In the genomic region with DNA sequence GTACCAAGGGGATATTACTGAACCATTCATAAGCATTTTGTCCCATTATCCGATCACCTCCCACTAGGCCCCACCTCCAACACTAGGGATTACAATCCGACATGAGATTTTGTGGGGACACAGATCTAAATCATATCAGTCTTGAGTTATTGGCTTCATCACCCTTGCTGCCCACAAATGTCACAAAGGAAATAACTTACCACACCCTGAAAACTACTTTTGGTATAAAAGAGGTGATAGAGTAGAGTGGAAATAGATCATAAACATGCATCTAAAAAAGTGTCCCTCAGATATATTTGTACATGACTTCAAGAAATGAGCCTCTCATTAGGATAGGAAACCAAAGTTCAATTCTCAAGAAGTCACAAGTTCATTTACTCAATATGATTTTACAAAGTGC, we compare ENCODE assay signal across 24 cellular contexts. TPM values are rescaled to one million over a fixed set of nuclear protein-coding genes. Genes with fewer than 3 reads are reported as not detected.
DNase-seq lines count a peak whose midpoint lies in the region; ATAC-seq, FAIRE-seq and TF ChIP-seq lines count a peak whose summit lies in the region.
"Had no signal": no experiment of that assay in that cellular context is flagged by ENCODE, and none has a peak within 500 bp of the region (broad histone marks: within the 10 kb centered on the region; RNA-seq: fewer than 3 reads in every experiment).

No MANE protein-coding gene starts in this region.

- H3K27ac Mint-ChIP-seq in activated CD8-positive, alpha-beta T cell treated with anti-CD3 and anti-CD28 coated beads for 36 hours = peak overlapping the region; percentile 73
- no peak overlapping the region for H3K27ac Mint-ChIP-seq in activated CD8-positive, alpha-beta T cell treated with anti-CD3 and anti-CD28 coated beads, Interleukin-2, amount 10 ng/mL, durations not matched to agents 7 days and 5 days
- H3K27ac Mint-ChIP-seq in T-cell = peak overlapping the region; percentile 62 to 63
- no peak overlapping the region for H3K27ac Mint-ChIP-seq in naive thymus-derived CD4-positive, alpha-beta T cell
- no peak overlapping the region for H3K27ac Mint-ChIP-seq in activated CD4-positive, alpha-beta T cell treated with anti-CD3 and anti-CD28 coated beads, Interleukin-2, amount 10 ng/mL, durations not matched to agents 7 days and 5 days
- H3K27ac Mint-ChIP-seq: GM23338 had no signal

- no peak for ATAC-seq in activated CD8-positive, alpha-beta T cell treated with anti-CD3 and anti-CD28 coated beads for 36 hours
- no peak for ATAC-seq in activated CD8-positive, alpha-beta T cell treated with anti-CD3 and anti-CD28 coated beads, Interleukin-2, amount 10 ng/mL, durations not matched to agents 7 days and 5 days
- peak in 1 of 4 experiments; percentile 60 for ATAC-seq in T-cell (replicated peaks in 1 of 4)
- peak; percentile 64 for ATAC-seq in naive thymus-derived CD4-positive, alpha-beta T cell
- ATAC-seq: GM23338, K562, Right ventricle myocardium inferior had no signal

- H3K4me1 Mint-ChIP-seq in activated CD8-positive, alpha-beta T cell treated with anti-CD3 and anti-CD28 coated beads for 36 hours (ENCODE audit: low read depth) = peaks cover 24% of the 10 kb centered on the region
- peaks cover 3% of the 10 kb centered on the region for H3K4me1 Mint-ChIP-seq in activated CD8-positive, alpha-beta T cell treated with anti-CD3 and anti-CD28 coated beads, Interleukin-2, amount 10 ng/mL, durations not matched to agents 7 days and 5 days (ENCODE audit: low read depth)
- peaks cover 19 to 37% (median 20%) of the 10 kb centered on the region in 3 donors for H3K4me1 Mint-ChIP-seq in T-cell
- peaks cover 0 to 36% (median 0%) of the 10 kb centered on the region in 7 donors for H3K4me1 Mint-ChIP-seq in naive thymus-derived CD4-positive, alpha-beta T cell
- no peaks in the 10 kb centered on the region for H3K4me1 Mint-ChIP-seq in activated CD4-positive, alpha-beta T cell treated with anti-CD3 and anti-CD28 coated beads, Interleukin-2, amount 10 ng/mL, durations not matched to agents 7 days and 5 days
- H3K4me1 Mint-ChIP-seq: GM23338 had no signal

- H3K36me3 Mint-ChIP-seq in activated CD8-positive, alpha-beta T cell treated with anti-CD3 and anti-CD28 coated beads for 36 hours (ENCODE audit: low read depth) = no peaks in the 10 kb centered on the region
- H3K36me3 Mint-ChIP-seq in activated CD8-positive, alpha-beta T cell treated with anti-CD3 and anti-CD28 coated beads, Interleukin-2, amount 10 ng/mL, durations not matched to agents 7 days and 5 days (ENCODE audit: low read depth) = peaks cover 5% of the 10 kb centered on the region
- H3K36me3 Mint-ChIP-seq in T-cell = no peaks in the 10 kb centered on the region
- H3K36me3 Mint-ChIP-seq in naive thymus-derived CD4-positive, alpha-beta T cell = peaks cover 0 to 5% (median 0%) of the 10 kb centered on the region in 5 donors
- peaks cover 3% of the 10 kb centered on the region for H3K36me3 Mint-ChIP-seq in activated CD4-positive, alpha-beta T cell treated with anti-CD3 and anti-CD28 coated beads, Interleukin-2, amount 10 ng/mL, durations not matched to agents 7 days and 5 days (ENCODE audit: low read depth)

- intact Hi-C loops in activated CD8-positive, alpha-beta T cell treated with anti-CD3 and anti-CD28 coated beads for 36 hours (cut with micrococcal nuclease) = no loop called here
- intact Hi-C loops in naive thymus-derived CD4-positive, alpha-beta T cell (cut with micrococcal nuclease) = no loop called here

- H3K27me3 ChIP-seq in naive thymus-derived CD4-positive, alpha-beta T cell (ENCODE audit: control insufficient read depth in 2 of 2, insufficient read depth in 2 of 2, low read length in 2 of 2) = no peaks in the 10 kb centered on the region
- H3K27me3 ChIP-seq: SJSA1 had no signal

- H3K36me3 ChIP-seq in naive thymus-derived CD4-positive, alpha-beta T cell (ENCODE audit: control insufficient read depth in 2 of 3, insufficient read depth in 3 of 3, low read length in 3 of 3) = no peaks in the 10 kb centered on the region
- H3K36me3 ChIP-seq: MG63, SJSA1 had no signal

- H3K4me3 Mint-ChIP-seq in activated CD8-positive, alpha-beta T cell treated with anti-CD3 and anti-CD28 coated beads for 36 hours = no peak overlapping the region
- no peak overlapping the region for H3K4me3 Mint-ChIP-seq in activated CD8-positive, alpha-beta T cell treated with anti-CD3 and anti-CD28 coated beads, Interleukin-2, amount 10 ng/mL, durations not matched to agents 7 days and 5 days
- H3K4me3 Mint-ChIP-seq in T-cell = no peak overlapping the region
- no peak overlapping the region for H3K4me3 Mint-ChIP-seq in naive thymus-derived CD4-positive, alpha-beta T cell
- no peak overlapping the region for H3K4me3 Mint-ChIP-seq in activated CD4-positive, alpha-beta T cell treated with anti-CD3 and anti-CD28 coated beads, Interleukin-2, amount 10 ng/mL, durations not matched to agents 7 days and 5 days
- H3K4me3 Mint-ChIP-seq: GM23338 had no signal

- CTCF ChIA-PET in activated CD8-positive, alpha-beta T cell treated with anti-CD3 and anti-CD28 coated beads for 36 hours (lab: Charles Lee) = no interaction called here
- CTCF ChIA-PET in activated CD8-positive, alpha-beta T cell treated with anti-CD3 and anti-CD28 coated beads, Interleukin-2, amount 10 ng/mL, durations not matched to agents 7 days and 5 days (lab: Charles Lee) = no interaction called here
- CTCF ChIA-PET in T-cell (lab: Charles Lee) = no interaction called here
- CTCF ChIA-PET in naive thymus-derived CD4-positive, alpha-beta T cell (lab: Charles Lee) = no interaction called here
- CTCF ChIA-PET in activated CD4-positive, alpha-beta T cell treated with anti-CD3 and anti-CD28 coated beads, Interleukin-2, amount 10 ng/mL, durations not matched to agents 7 days and 5 days (lab: Charles Lee) = no interaction called here

- H3K27ac ChIP-seq in naive thymus-derived CD4-positive, alpha-beta T cell (ENCODE audit: low read depth, low read length) = no peak overlapping the region
- H3K27ac ChIP-seq: C4-2B, SJSA1 had no signal

- peaks cover 0 to 28% of the 10 kb centered on the region in 2 donors for H3K4me1 ChIP-seq in naive thymus-derived CD4-positive, alpha-beta T cell (ENCODE audit: control insufficient read depth in 2 of 2, insufficient read depth in 2 of 2, low read length in 2 of 2)
- H3K4me1 ChIP-seq: SJSA1 had no signal

- no peak for TF ChIP-seq POLR2A in GM12892 (IDR thresholded peaks at IDR 0.05; ENCODE audit: low read depth, low read length)

- H3K4me3 ChIP-seq in naive thymus-derived CD4-positive, alpha-beta T cell (ENCODE audit: low read length) = no peak overlapping the region
- H3K4me3 ChIP-seq: GM23338, K562, MG63, SJSA1 had no signal

- POLR2A ChIA-PET in activated CD8-positive, alpha-beta T cell treated with anti-CD3 and anti-CD28 coated beads for 36 hours (lab: Charles Lee) = no interaction called here
- POLR2A ChIA-PET in activated CD8-positive, alpha-beta T cell treated with anti-CD3 and anti-CD28 coated beads, Interleukin-2, amount 10 ng/mL, durations not matched to agents 7 days and 5 days (lab: Charles Lee) = no interaction called here
- POLR2A ChIA-PET in T-cell (lab: Charles Lee) = interaction anchor here in 1 of 2 donors (0.6 kb wide), 1 partner anchor 12 kb away, joined by 3 read pairs; no protein-coding TSS in a partner anchor
- POLR2A ChIA-PET in naive thymus-derived CD4-positive, alpha-beta T cell (lab: Charles Lee) = no interaction called here
- POLR2A ChIA-PET in activated CD4-positive, alpha-beta T cell treated with anti-CD3 and anti-CD28 coated beads, Interleukin-2, amount 10 ng/mL, durations not matched to agents 7 days and 5 days (lab: Charles Lee) = no interaction called here

- peaks cover 7% of the 10 kb centered on the region for H3K9me3 Mint-ChIP-seq in activated CD8-positive, alpha-beta T cell treated with anti-CD3 and anti-CD28 coated beads for 36 hours
- H3K9me3 Mint-ChIP-seq in activated CD8-positive, alpha-beta T cell treated with anti-CD3 and anti-CD28 coated beads, Interleukin-2, amount 10 ng/mL, durations not matched to agents 7 days and 5 days (ENCODE audit: insufficient read depth) = peaks cover 3% of the 10 kb centered on the region
- peaks cover 5 to 15% (median 9%) of the 10 kb centered on the region in 3 donors for H3K9me3 Mint-ChIP-seq in T-cell
- H3K9me3 Mint-ChIP-seq in naive thymus-derived CD4-positive, alpha-beta T cell = peaks cover 3 to 25% (median 13%) of the 10 kb centered on the region in 11 donors
- H3K9me3 Mint-ChIP-seq in activated CD4-positive, alpha-beta T cell treated with anti-CD3 and anti-CD28 coated beads, Interleukin-2, amount 10 ng/mL, durations not matched to agents 7 days and 5 days = peaks cover 18% of the 10 kb centered on the region

- no peak for FAIRE-seq in GM12892 (lab: Jason Lieb, UNC)
- FAIRE-seq: K562, RCC 7860 had no signal

- TF ChIP-seq CTCF in activated CD8-positive, alpha-beta T cell treated with anti-CD3 and anti-CD28 coated beads for 36 hours (IDR thresholded peaks at IDR 0.05) = no peak

- H3K27me3 Mint-ChIP-seq in activated CD8-positive, alpha-beta T cell treated with anti-CD3 and anti-CD28 coated beads for 36 hours = no peaks in the 10 kb centered on the region
- H3K27me3 Mint-ChIP-seq in activated CD8-positive, alpha-beta T cell treated with anti-CD3 and anti-CD28 coated beads, Interleukin-2, amount 10 ng/mL, durations not matched to agents 7 days and 5 days (ENCODE audit: low read depth) = peaks cover 3% of the 10 kb centered on the region
- H3K27me3 Mint-ChIP-seq in T-cell = peaks cover 0 to 10% of the 10 kb centered on the region in 2 donors
- peaks cover 0 to 19% (median 9%) of the 10 kb centered on the region in 5 donors for H3K27me3 Mint-ChIP-seq in naive thymus-derived CD4-positive, alpha-beta T cell
- H3K27me3 Mint-ChIP-seq in activated CD4-positive, alpha-beta T cell treated with anti-CD3 and anti-CD28 coated beads, Interleukin-2, amount 10 ng/mL, durations not matched to agents 7 days and 5 days = no peaks in the 10 kb centered on the region

- DNase-seq in activated CD8-positive, alpha-beta T cell treated with anti-CD3 and anti-CD28 coated beads for 36 hours = no peak
- no peak for DNase-seq in activated CD8-positive, alpha-beta T cell treated with anti-CD3 and anti-CD28 coated beads, Interleukin-2, amount 10 ng/mL, durations not matched to agents 7 days and 5 days
- peak in 2 of 34 experiments; percentile 3 to 13 for DNase-seq in T-cell
- DNase-seq in naive thymus-derived CD4-positive, alpha-beta T cell = no peak
- DNase-seq in GM12892 (ENCODE audit: insufficient read length) = no peak
- DNase-seq in activated CD4-positive, alpha-beta T cell treated with anti-CD3 and anti-CD28 coated beads, Interleukin-2, amount 10 ng/mL, durations not matched to agents 7 days and 5 days = no peak
- no peak for DNase-seq in activated CD4-positive, alpha-beta T cell treated with anti-CD3 and anti-CD28 coated beads, Interleukin-2, amount 50 U/mL, for 1 hour
- DNase-seq: 8988T, AML-193, HCEC 1CT, MG63, NCI-H1417, NCI-H1694 treated with DMSO at 0.1 percent for 48 hours, NCI-H2081 treated with DMSO at 0.1 percent for 48 hours, NCI-H2171 treated with DMSO at 0.1 percent for 48 hours, NCI-H526, OCI-M1 had no signal

- peaks cover 0 to 9% (median 0%) of the 10 kb centered on the region in 3 experiments for H3K9me3 ChIP-seq in naive thymus-derived CD4-positive, alpha-beta T cell (ENCODE audit: control insufficient read depth in 2 of 3, low read length in 3 of 3)
- H3K9me3 ChIP-seq: MG63, SJSA1 had no signal

RNA-seq across cellular contexts. Expression of a gene that starts 22.6 kb away (rescaled TPM):
- 1 to 10 TPM; 5.7 to 6.4 TPM for total RNA-seq in activated CD8-positive, alpha-beta T cell treated with anti-CD3 and anti-CD28 coated beads for 36 hours
- total RNA-seq in activated CD8-positive, alpha-beta T cell treated with anti-CD3 and anti-CD28 coated beads, Interleukin-2, amount 10 ng/mL, durations not matched to agents 7 days and 5 days = under 1 TPM; 0.37 to 0.42 TPM
- 10 to 100 TPM in 2 of 5 donors, 1 to 10 TPM in 3; 6.5 to 35.9 (median 9.3) TPM for total RNA-seq in T-cell
- 10 to 100 TPM in 1 of 5 experiments, 1 to 10 TPM in 3, not detected in 1; 1.1 to 20.3 (median 1.7) TPM for total RNA-seq in naive thymus-derived CD4-positive, alpha-beta T cell
- polyA plus RNA-seq in naive thymus-derived CD4-positive, alpha-beta T cell = 1 to 10 TPM in 1 of 2 donors, under 1 TPM in 1; 0.44 to 1.4 TPM
- polyA plus RNA-seq in GM12892 (2012; ENCODE audit: missing spikeins) = 0.21 TPM
- total RNA-seq in activated CD4-positive, alpha-beta T cell treated with anti-CD3 and anti-CD28 coated beads, Interleukin-2, amount 10 ng/mL, durations not matched to agents 7 days and 5 days = under 1 TPM; 0.10 to 0.20 TPM
- total RNA-seq: GM23338, K562, LHCN-M2, SJSA1 had no signal
- polyA plus RNA-seq: GM23338, K562 had no signal

RNA-seq across cellular contexts. Expression of a gene that starts 53.8 kb away (rescaled TPM):
- total RNA-seq in activated CD8-positive, alpha-beta T cell treated with anti-CD3 and anti-CD28 coated beads for 36 hours = not detected
- not detected for total RNA-seq in activated CD8-positive, alpha-beta T cell treated with anti-CD3 and anti-CD28 coated beads, Interleukin-2, amount 10 ng/mL, durations not matched to agents 7 days and 5 days
- total RNA-seq in T-cell = 1 to 10 TPM; 1.2 to 3.4 (median 1.5) TPM
- 1 to 10 TPM in 1 of 5 experiments, under 1 TPM in 2, not detected in 2; 0.27 to 3.2 (median 0.64) TPM for total RNA-seq in naive thymus-derived CD4-positive, alpha-beta T cell
- under 1 TPM in 1 of 2 donors, not detected in 1; 0.09 TPM for polyA plus RNA-seq in naive thymus-derived CD4-positive, alpha-beta T cell
- polyA plus RNA-seq in GM12892 (2012; ENCODE audit: missing spikeins) = 0.21 TPM
- total RNA-seq in activated CD4-positive, alpha-beta T cell treated with anti-CD3 and anti-CD28 coated beads, Interleukin-2, amount 10 ng/mL, durations not matched to agents 7 days and 5 days = not detected
- total RNA-seq: GM23338, K562, LHCN-M2, Right ventricle myocardium inferior, SJSA1 had no signal
- polyA plus RNA-seq: GM23338, K562 had no signal

Comparison
In these comparisons a context has a peak if more than half of its experiments do, and no peak if none do; other contexts are left out.
1. H3K27ac Mint-ChIP-seq: peak in activated CD8-positive, alpha-beta T cell treated with anti-CD3 and anti-CD28 coated beads for 36 hours (single experiment) and T-cell (2 of 2); none in activated CD8-positive, alpha-beta T cell treated with anti-CD3 and anti-CD28 coated beads, Interleukin-2, amount 10 ng/mL, durations not matched to agents 7 days and 5 days (single experiment), naive thymus-derived CD4-positive, alpha-beta T cell (0 of 9) and activated CD4-positive, alpha-beta T cell treated with anti-CD3 and anti-CD28 coated beads, Interleukin-2, amount 10 ng/mL, durations not matched to agents 7 days and 5 days (single experiment).